1 cellular context compared by ENCODE assay signal in genomic region chr1:43991476-43992231, GRCh38.
A peak's percentile ranks its signal among the peaks of the same experiment; 100 is the strongest.
TF ChIP-seq lines count a peak whose summit lies in the region.

Gene CCDC24, plus strand, starts transcription at chr1:43991599. Its CDS starts 280 bp downstream, at chr1:43991879.

TF ChIP-seq in K562, 482 proteins besides CTCF, POLR2A, EP300 and RAD21 (continued from another document and continues in another):
- TF ChIP-seq BCLAF1 (IDR thresholded peaks at IDR 0.05; ENCODE audit: borderline replicate concordance in 1 of 2, control insufficient read depth in 1 of 2, low read depth in 2 of 2, low read length in 1 of 2) (no peak), NCOA1 (IDR thresholded peaks at IDR 0.05; ENCODE audit: low read depth) (no peak), ZNF57 (CRISPR knock-in tag; IDR thresholded peaks at IDR 0.05) (no peak), CBX8 (IDR thresholded peaks at IDR 0.05; ENCODE audit: borderline replicate concordance, extremely low read depth, low read depth, low read length, poor library complexity, severe bottlenecking) (no peak), RREB1 (CRISPR knock-in tag; IDR thresholded peaks at IDR 0.05) (0 out of 2 replicates have a peak, but pooled peaks have one; percentile 38), CEBPB (tag; IDR thresholded peaks at IDR 0.05) (no peak), MYBL2 (IDR thresholded peaks at IDR 0.05; ENCODE audit: low read depth) (no peak), MYBL2 (CRISPR knock-in tag; IDR thresholded peaks at IDR 0.05; ENCODE audit: borderline replicate concordance) (no peak), ZFP91 (CRISPR knock-in tag; IDR thresholded peaks at IDR 0.05) (no peak), ZBTB1 (CRISPR knock-in tag; IDR thresholded peaks at IDR 0.05; ENCODE audit: borderline replicate concordance, low read depth) (peak; percentile 46; the same call in 1 of the 2 replicates), TAL1 (IDR thresholded peaks at IDR 0.05) (no peak), BRD9 (IDR thresholded peaks at IDR 0.05; ENCODE audit: low read depth, partially characterized antibody) (no peak), KLF13 (tag; IDR thresholded peaks at IDR 0.05; ENCODE audit: borderline replicate concordance, low read depth) (peak; percentile 66; the same call in 1 of the 2 replicates), ZNF175 (CRISPR knock-in tag; IDR thresholded peaks at IDR 0.05; ENCODE audit: low read depth) (no peak; the same call in 1 of the 2 replicates), GTF3C2 (IDR thresholded peaks at IDR 0.05; ENCODE audit: borderline replicate concordance, extremely low read depth, insufficient read length) (no peak), ZC3H11A (IDR thresholded peaks at IDR 0.05; ENCODE audit: low read depth, low read length) (no peak), HES1 (IDR thresholded peaks at IDR 0.05; ENCODE audit: low read depth) (peak; percentile 90), ZNF311 (CRISPR knock-in tag; IDR thresholded peaks at IDR 0.05) (no peak), POLR2H (tag; IDR thresholded peaks at IDR 0.05; ENCODE audit: low read depth) (peak; percentile 61), CXXC5 (CRISPR knock-in tag; IDR thresholded peaks at IDR 0.05) (peak; percentile 83), ZBTB2 (IDR thresholded peaks at IDR 0.05) (no peak; the same call in 1 of the 2 replicates), EZH2 (IDR thresholded peaks at IDR 0.05; ENCODE audit: borderline replicate concordance, low read depth, low read length) (no peak), KLF6 (CRISPR knock-in tag; IDR thresholded peaks at IDR 0.05; ENCODE audit: borderline replicate concordance) (no peak), CHD1 (IDR thresholded peaks at IDR 0.05; ENCODE audit: low read length) (no peak), FOXO4 (CRISPR knock-in tag; IDR thresholded peaks at IDR 0.05) (no peak), TFAM (CRISPR knock-in tag; conservative IDR thresholded peaks at IDR 0.05) (no peak), CTBP1 (IDR thresholded peaks at IDR 0.05; ENCODE audit: borderline replicate concordance) (0 out of 2 replicates have a peak, but pooled peaks have one; percentile 21), XRCC5 (IDR thresholded peaks at IDR 0.05; ENCODE audit: low read depth, low read length) (peak; percentile 67; the same call in 1 of the 2 replicates), ZFPM2 (CRISPR knock-in tag; IDR thresholded peaks at IDR 0.05) (no peak), IFI16 (CRISPR knock-in tag; IDR thresholded peaks at IDR 0.05) (no peak), BRCA1 (IDR thresholded peaks at IDR 0.05) (no peak), BRCA1 (CRISPR knock-in tag; IDR thresholded peaks at IDR 0.05) (no peak), ZSCAN32 (CRISPR knock-in tag; IDR thresholded peaks at IDR 0.05) (no peak; the same call in 1 of the 2 replicates), CBFB (CRISPR knock-in tag; IDR thresholded peaks at IDR 0.05) (no peak), ZNF830 (CRISPR knock-in tag; IDR thresholded peaks at IDR 0.05) (no peak), ZNF165 (CRISPR knock-in tag; IDR thresholded peaks at IDR 0.05; ENCODE audit: borderline replicate concordance) (no peak), L3MBTL2 (IDR thresholded peaks at IDR 0.05) (peak; percentile 80), RBM15 (IDR thresholded peaks at IDR 0.05; ENCODE audit: insufficient read depth, low read length) (no peak), ZNF384 (IDR thresholded peaks at IDR 0.05; ENCODE audit: low read depth, low read length) (no peak), POU5F1 (IDR thresholded peaks at IDR 0.05; ENCODE audit: borderline replicate concordance, low read depth, low read length, partially characterized antibody) (no peak), NELFE (IDR thresholded peaks at IDR 0.05; ENCODE audit: insufficient read depth, insufficient read length) (no peak), MXD1 (CRISPR knock-in tag; IDR thresholded peaks at IDR 0.05; ENCODE audit: borderline replicate concordance, poor library complexity, severe bottlenecking) (peak; percentile 26), THRA (IDR thresholded peaks at IDR 0.05) (no peak), FOSL1 (tag; conservative IDR thresholded peaks at IDR 0.05) (0 out of 2 replicates have a peak, but pooled peaks have one; percentile 18), ZKSCAN3 (CRISPR knock-in tag; IDR thresholded peaks at IDR 0.05) (no peak)
